5 cellular contexts compared by ENCODE assay signal in the genomic region with DNA sequence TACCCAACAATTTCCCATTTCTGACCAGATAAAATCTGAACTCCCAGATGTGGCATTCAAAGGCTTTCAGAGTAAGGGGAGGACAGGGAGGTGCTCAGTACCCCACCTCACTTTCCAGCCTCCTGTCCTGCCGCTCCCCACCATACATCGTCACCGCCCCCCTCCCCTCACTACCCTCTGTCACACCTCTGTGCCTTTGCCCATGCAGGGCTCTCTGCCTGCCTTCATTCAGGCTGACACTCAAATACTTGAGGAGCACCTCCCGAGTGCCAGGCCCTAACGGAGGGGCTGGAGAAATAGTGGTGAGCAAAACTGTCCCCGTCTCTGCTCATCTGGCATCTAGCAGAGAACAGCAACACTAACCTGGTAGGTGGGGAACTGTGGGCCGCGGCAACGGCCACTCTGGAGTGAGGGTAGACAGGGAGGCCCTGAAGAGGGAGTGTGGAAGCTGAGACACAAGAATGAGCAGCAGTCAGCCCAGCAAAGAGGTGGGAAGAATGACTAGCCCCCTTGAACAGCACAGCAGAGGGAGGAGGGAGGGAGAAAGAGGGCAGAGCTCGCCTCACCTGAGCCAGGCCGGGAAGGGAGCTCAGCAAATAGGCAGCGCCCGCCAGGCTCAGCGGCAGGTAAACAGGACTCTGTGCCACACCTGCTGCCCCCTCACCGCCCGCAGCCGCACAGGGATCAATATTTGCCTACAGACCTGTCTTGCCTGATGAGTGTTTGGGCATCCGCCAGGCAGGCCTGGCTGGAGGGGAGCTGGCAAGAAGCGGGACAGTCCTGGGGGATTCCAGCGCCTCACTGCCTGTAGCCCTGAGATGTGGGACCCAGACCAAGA. TPM values are rescaled to one million over a fixed set of nuclear protein-coding genes. Genes with fewer than 3 reads are reported as not detected.
"Had no signal": no experiment of that assay in that cellular context is flagged by ENCODE, and none has a peak within 500 bp of the region (broad histone marks: within the 10 kb centered on the region; RNA-seq: fewer than 3 reads in every experiment).

No MANE protein-coding gene starts in this region.

RNA-seq across cellular contexts. Expression of a gene that starts 42.7 kb away (rescaled TPM):
- total RNA-seq: activated naive CD4-positive, alpha-beta T cell treated with anti-CD3 and anti-CD28 coated beads, Interleukin-2, amount 50 U/mL, for 72 hours; ascending aorta; Right ventricle myocardium superior; SJCRH30; T-helper 2 cell treated with Interferon-gamma antibody and Interleukin-4, amounts not matched to agents 100 ng/mL and 5 ng/mL, for 36 hours had no signal
